8 cellular contexts compared by ENCODE assay signal in the genomic region with DNA sequence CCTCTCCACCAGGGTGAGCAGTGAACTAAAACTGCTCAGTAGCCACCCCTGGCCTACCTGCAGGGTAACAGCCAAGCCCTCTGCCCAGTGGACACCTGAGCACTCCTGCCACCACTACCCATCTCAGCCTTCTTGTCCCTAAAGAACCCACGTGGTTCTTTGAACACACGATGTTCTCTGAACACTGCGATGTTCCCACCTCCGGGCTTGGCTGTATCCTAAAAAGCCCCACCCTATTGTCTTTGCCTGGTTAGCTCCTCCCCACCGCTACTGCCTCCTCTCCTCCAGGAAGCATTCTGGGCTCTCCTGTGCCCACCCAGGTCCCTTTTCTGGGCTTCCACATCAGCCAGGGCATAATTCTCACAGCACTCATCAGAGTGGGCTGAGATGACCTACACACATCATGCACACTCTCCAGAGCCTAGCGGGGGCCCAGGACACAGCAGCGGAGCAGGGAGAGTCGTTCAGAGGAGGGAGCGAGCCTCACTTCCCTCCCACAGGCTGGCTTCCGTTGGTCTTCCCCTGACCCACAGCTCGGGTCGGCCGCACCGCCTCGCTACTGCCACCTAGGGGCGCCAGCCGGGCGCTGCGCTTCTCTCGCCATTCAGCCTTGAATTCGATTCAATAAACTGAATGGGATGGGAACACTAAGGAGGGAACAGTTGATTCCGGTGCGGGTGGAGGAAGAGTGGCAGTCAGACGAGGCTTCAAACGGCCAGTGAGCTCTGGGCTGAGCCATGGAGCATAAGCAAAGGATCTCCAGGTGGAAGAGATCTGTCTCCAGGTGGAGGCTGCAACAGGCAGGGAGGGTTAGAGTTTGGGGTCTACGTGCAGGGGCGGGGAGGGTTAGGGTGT. TPM values are rescaled to one million over a fixed set of nuclear protein-coding genes. Genes with fewer than 3 reads are reported as not detected.
DNase-seq lines count a peak whose midpoint lies in the region; ATAC-seq and TF ChIP-seq lines count a peak whose summit lies in the region.

No MANE protein-coding gene starts in this region.

- peak; percentile 96 for TF ChIP-seq CTCF in OCI-LY1 (IDR thresholded peaks at IDR 0.05; ENCODE audit: low read length)
- TF ChIP-seq CTCF in epithelial cell of proximal tubule (conservative IDR thresholded peaks at IDR 0.05; ENCODE audit: low read depth, low read length) = peak; percentile 98
- TF ChIP-seq CTCF in mucosa of descending colon (IDR thresholded peaks at IDR 0.05) = peak; percentile 98

- H3K4me3 ChIP-seq in OCI-LY1 (ENCODE audit: low read depth, low read length, poor library complexity, severe bottlenecking) (peak overlapping the region; percentile 97), epithelial cell of proximal tubule (ENCODE audit: low read depth, low read length) (peak overlapping the region; percentile 46), mucosa of descending colon (no peak overlapping the region)

- peak overlapping the region; percentile 95 for H3K4me2 ChIP-seq in OCI-LY1 (ENCODE audit: low read length)

- H4K20me1 ChIP-seq in OCI-LY1 (ENCODE audit: insufficient read depth, low read length) = no peaks in the 10 kb centered on the region

- H3K27ac ChIP-seq in OCI-LY1 (ENCODE audit: low read depth, low read length, poor library complexity, severe bottlenecking) = peak overlapping the region; percentile 79

- H3K36me3 ChIP-seq in OCI-LY1 (ENCODE audit: insufficient read depth, low read length) = peaks cover 27% of the 10 kb centered on the region; the same call in 1 of the 2 replicates
- H3K36me3 ChIP-seq in mucosa of descending colon (ENCODE audit: low read depth) = no peaks in the 10 kb centered on the region

- H3K9ac ChIP-seq in OCI-LY1 (ENCODE audit: low read length) = peak overlapping the region; percentile 64; the same call in 1 of the 2 replicates

- H3K9me2 ChIP-seq in OCI-LY1 (ENCODE audit: low read depth, low read length) = no peaks in the 10 kb centered on the region

- H3K9me3 ChIP-seq in OCI-LY1 (ENCODE audit: low read length) = no peaks in the 10 kb centered on the region
- H3K9me3 ChIP-seq in mucosa of descending colon = no peaks in the 10 kb centered on the region

- H3K79me2 ChIP-seq in OCI-LY1 (ENCODE audit: insufficient read depth, low read length) = peaks cover 73% of the 10 kb centered on the region

- ATAC-seq in HG03520 (IDR thresholded peaks at IDR 0.05; ENCODE audit: unreplicated experiment) (peak; percentile 41), mucosa of descending colon (peak; percentile 82), GM21381 (IDR thresholded peaks at IDR 0.05; ENCODE audit: unreplicated experiment) (no peak)

- intact Hi-C loops in mucosa of descending colon (cut with DNase I, micrococcal nuclease) = no loop called here

- H3K27me3 ChIP-seq in OCI-LY1 (ENCODE audit: insufficient read depth, low read length) = no peaks in the 10 kb centered on the region

- H3K4me1 ChIP-seq in OCI-LY1 (ENCODE audit: insufficient read depth, low read length, severe bottlenecking) (peaks cover 72% of the 10 kb centered on the region), mucosa of descending colon (ENCODE audit: low read depth) (peaks cover 29% of the 10 kb centered on the region)

- H3F3A ChIP-seq in OCI-LY1 (ENCODE audit: insufficient read depth, low read length) = no peaks in the 10 kb centered on the region

- H2AFZ ChIP-seq in OCI-LY1 (ENCODE audit: low read length) = no peak overlapping the region

- DNase-seq in ELF-1 (ENCODE audit: low read depth, low spot score) (peak; percentile 98), activated T-cell treated with anti-CD3 and anti-CD28 coated beads for 24 hours (ENCODE audit: low read depth) (peak; percentile 62), epithelial cell of proximal tubule (ENCODE audit: low read depth) (no peak), mucosa of descending colon (peak; percentile 86 to 90 (median 87))
- peak; percentile 52 to 60 for DNase-seq in stimulated activated CD8-positive, alpha-beta memory T cell treated with anti-CD3 and anti-CD28 coated beads, Interleukin-2, amount 100 ng/mL, for 1 hour (ENCODE audit: low read depth in 2 of 2)

RNA-seq across cellular contexts. Expression of a gene that starts 3.2 kb away (rescaled TPM):
- total RNA-seq in epithelial cell of proximal tubule (28.6 and 69.6 TPM in 2 replicates), mucosa of descending colon (10 to 100 TPM; 43.9 to 63.9 (median 58.7) TPM)

RNA-seq across cellular contexts. Expression of a gene that starts 50.3 kb away (rescaled TPM):
- total RNA-seq in epithelial cell of proximal tubule = not detected in 2 replicates
- not detected for total RNA-seq in mucosa of descending colon

RNA-seq across cellular contexts. Expression of a gene that starts 58.8 kb away (rescaled TPM):
- total RNA-seq in epithelial cell of proximal tubule (39.0 and 108 TPM in 2 replicates), mucosa of descending colon (10 to 100 TPM; 55.5 to 80.4 (median 63.4) TPM)
